Comparison of ENCODE assay signal across 1 cellular context in the genomic region with DNA sequence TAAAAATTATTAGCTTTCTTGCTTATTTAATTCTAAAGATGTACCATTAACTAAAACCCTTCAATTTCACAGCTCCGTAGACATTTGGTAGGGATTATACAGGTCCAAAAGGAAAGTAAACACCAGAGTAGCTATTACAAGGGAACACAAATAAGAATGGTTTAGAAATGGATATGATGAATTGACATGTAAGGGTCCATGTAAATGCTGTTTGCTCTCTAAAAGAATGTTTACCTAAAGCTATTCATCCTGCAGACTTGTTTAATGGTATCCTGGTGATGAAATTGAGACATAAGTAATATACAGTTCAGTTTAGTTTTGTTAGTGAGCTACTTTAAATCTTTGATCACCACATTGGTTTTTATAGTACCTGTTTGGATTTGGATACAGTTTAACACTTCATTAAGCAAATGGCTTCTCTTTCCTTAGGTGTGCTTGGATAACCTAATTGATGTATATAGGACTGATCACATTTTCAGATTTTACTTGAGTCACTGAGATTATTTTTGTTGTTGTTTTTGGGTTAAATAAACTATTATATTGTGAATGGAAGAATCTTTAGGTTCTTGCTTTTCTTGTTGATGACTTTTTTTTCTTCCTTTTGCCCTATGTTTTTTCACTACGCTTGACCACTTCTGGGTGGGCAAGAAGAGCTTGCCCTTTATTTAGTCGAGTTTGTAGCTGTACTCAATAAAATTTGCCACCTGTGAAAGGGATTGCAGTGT.
TF ChIP-seq lines count a peak whose summit lies in the region.

No MANE protein-coding gene starts in this region.

TF ChIP-seq in HEK293, 187 proteins besides CTCF, POLR2A, EP300 and RAD21 (continued from another document):
- TF ChIP-seq, protein P1, sequence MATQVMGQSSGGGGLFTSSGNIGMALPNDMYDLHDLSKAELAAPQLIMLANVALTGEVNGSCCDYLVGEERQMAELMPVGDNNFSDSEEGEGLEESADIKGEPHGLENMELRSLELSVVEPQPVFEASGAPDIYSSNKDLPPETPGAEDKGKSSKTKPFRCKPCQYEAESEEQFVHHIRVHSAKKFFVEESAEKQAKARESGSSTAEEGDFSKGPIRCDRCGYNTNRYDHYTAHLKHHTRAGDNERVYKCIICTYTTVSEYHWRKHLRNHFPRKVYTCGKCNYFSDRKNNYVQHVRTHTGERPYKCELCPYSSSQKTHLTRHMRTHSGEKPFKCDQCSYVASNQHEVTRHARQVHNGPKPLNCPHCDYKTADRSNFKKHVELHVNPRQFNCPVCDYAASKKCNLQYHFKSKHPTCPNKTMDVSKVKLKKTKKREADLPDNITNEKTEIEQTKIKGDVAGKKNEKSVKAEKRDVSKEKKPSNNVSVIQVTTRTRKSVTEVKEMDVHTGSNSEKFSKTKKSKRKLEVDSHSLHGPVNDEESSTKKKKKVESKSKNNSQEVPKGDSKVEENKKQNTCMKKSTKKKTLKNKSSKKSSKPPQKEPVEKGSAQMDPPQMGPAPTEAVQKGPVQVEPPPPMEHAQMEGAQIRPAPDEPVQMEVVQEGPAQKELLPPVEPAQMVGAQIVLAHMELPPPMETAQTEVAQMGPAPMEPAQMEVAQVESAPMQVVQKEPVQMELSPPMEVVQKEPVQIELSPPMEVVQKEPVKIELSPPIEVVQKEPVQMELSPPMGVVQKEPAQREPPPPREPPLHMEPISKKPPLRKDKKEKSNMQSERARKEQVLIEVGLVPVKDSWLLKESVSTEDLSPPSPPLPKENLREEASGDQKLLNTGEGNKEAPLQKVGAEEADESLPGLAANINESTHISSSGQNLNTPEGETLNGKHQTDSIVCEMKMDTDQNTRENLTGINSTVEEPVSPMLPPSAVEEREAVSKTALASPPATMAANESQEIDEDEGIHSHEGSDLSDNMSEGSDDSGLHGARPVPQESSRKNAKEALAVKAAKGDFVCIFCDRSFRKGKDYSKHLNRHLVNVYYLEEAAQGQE (tag by site-specific recombination; IDR thresholded peaks at IDR 0.05): no peak
- no peak for TF ChIP-seq ZSCAN16 (tag by site-specific recombination; IDR thresholded peaks at IDR 0.05)
- TF ChIP-seq, protein P2, sequence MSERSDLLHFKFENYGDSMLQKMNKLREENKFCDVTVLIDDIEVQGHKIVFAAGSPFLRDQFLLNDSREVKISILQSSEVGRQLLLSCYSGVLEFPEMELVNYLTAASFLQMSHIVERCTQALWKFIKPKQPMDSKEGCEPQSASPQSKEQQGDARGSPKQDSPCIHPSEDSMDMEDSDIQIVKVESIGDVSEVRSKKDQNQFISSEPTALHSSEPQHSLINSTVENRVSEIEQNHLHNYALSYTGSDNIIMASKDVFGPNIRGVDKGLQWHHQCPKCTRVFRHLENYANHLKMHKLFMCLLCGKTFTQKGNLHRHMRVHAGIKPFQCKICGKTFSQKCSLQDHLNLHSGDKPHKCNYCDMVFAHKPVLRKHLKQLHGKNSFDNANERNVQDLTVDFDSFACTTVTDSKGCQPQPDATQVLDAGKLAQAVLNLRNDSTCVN (tag by site-specific recombination; optimal IDR thresholded peaks at IDR 0.05): no peak
- no peak for TF ChIP-seq GLIS2 (tag by site-specific recombination; IDR thresholded peaks at IDR 0.05)
- no peak for TF ChIP-seq ZNF266 (tag by site-specific recombination; IDR thresholded peaks at IDR 0.05; ENCODE audit: low read depth)
- TF ChIP-seq, protein P3, sequence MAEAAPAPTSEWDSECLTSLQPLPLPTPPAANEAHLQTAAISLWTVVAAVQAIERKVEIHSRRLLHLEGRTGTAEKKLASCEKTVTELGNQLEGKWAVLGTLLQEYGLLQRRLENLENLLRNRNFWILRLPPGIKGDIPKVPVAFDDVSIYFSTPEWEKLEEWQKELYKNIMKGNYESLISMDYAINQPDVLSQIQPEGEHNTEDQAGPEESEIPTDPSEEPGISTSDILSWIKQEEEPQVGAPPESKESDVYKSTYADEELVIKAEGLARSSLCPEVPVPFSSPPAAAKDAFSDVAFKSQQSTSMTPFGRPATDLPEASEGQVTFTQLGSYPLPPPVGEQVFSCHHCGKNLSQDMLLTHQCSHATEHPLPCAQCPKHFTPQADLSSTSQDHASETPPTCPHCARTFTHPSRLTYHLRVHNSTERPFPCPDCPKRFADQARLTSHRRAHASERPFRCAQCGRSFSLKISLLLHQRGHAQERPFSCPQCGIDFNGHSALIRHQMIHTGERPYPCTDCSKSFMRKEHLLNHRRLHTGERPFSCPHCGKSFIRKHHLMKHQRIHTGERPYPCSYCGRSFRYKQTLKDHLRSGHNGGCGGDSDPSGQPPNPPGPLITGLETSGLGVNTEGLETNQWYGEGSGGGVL (tag by site-specific recombination; IDR thresholded peaks at IDR 0.05): no peak
- TF ChIP-seq ZNF112 (tag by site-specific recombination; IDR thresholded peaks at IDR 0.05): no peak
- TF ChIP-seq ZNF274 (IDR thresholded peaks at IDR 0.05; ENCODE audit: low read length): no peak
- TF ChIP-seq ZNF274 (tag by site-specific recombination; IDR thresholded peaks at IDR 0.05; ENCODE audit: borderline replicate concordance): no peak
- TF ChIP-seq KLF8 (tag by site-specific recombination; IDR thresholded peaks at IDR 0.05): no peak
- no peak for TF ChIP-seq ZNF768 (tag by site-specific recombination; IDR thresholded peaks at IDR 0.05)
- TF ChIP-seq, protein P4, sequence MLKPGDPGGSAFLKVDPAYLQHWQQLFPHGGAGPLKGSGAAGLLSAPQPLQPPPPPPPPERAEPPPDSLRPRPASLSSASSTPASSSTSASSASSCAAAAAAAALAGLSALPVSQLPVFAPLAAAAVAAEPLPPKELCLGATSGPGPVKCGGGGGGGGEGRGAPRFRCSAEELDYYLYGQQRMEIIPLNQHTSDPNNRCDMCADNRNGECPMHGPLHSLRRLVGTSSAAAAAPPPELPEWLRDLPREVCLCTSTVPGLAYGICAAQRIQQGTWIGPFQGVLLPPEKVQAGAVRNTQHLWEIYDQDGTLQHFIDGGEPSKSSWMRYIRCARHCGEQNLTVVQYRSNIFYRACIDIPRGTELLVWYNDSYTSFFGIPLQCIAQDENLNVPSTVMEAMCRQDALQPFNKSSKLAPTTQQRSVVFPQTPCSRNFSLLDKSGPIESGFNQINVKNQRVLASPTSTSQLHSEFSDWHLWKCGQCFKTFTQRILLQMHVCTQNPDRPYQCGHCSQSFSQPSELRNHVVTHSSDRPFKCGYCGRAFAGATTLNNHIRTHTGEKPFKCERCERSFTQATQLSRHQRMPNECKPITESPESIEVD (tag by site-specific recombination; IDR thresholded peaks at IDR 0.05): peak; percentile 52
- TF ChIP-seq HOXD13 (CRISPR knock-in tag; IDR thresholded peaks at IDR 0.05; ENCODE audit: borderline replicate concordance): no peak
- no peak for TF ChIP-seq ZNF121 (tag by site-specific recombination; IDR thresholded peaks at IDR 0.05)
- no peak for TF ChIP-seq ZNF521 (tag by site-specific recombination; IDR thresholded peaks at IDR 0.05)
- no peak for TF ChIP-seq BCL11A (tag by site-specific recombination; IDR thresholded peaks at IDR 0.05; ENCODE audit: low read depth)
- TF ChIP-seq ZNF354C (tag by site-specific recombination; IDR thresholded peaks at IDR 0.05; ENCODE audit: borderline replicate concordance, low read depth): no peak
- TF ChIP-seq, protein P5, sequence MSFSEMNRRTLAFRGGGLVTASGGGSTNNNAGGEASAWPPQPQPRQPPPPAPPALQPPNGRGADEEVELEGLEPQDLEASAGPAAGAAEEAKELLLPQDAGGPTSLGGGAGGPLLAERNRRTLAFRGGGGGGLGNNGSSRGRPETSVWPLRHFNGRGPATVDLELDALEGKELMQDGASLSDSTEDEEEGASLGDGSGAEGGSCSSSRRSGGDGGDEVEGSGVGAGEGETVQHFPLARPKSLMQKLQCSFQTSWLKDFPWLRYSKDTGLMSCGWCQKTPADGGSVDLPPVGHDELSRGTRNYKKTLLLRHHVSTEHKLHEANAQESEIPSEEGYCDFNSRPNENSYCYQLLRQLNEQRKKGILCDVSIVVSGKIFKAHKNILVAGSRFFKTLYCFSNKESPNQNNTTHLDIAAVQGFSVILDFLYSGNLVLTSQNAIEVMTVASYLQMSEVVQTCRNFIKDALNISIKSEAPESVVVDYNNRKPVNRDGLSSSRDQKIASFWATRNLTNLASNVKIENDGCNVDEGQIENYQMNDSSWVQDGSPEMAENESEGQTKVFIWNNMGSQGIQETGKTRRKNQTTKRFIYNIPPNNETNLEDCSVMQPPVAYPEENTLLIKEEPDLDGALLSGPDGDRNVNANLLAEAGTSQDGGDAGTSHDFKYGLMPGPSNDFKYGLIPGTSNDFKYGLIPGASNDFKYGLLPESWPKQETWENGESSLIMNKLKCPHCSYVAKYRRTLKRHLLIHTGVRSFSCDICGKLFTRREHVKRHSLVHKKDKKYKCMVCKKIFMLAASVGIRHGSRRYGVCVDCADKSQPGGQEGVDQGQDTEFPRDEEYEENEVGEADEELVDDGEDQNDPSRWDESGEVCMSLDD (tag by site-specific recombination; IDR thresholded peaks at IDR 0.05): no peak
- peak; percentile 90 for TF ChIP-seq ZNF664 (tag by site-specific recombination; IDR thresholded peaks at IDR 0.05)
